Comparison of ENCODE assay signal across 1 cellular context in genomic region chr2:61432990-61433389, GRCh38.
TF ChIP-seq lines count a peak whose summit lies in the region.

No MANE protein-coding gene starts in this region.

TF ChIP-seq in K562, 482 proteins besides CTCF, POLR2A, EP300 and RAD21:
- TF ChIP-seq ETV1 (tag; conservative IDR thresholded peaks at IDR 0.05; ENCODE audit: low read depth) (no peak), PHF8 (IDR thresholded peaks at IDR 0.05; ENCODE audit: borderline replicate concordance, low read length) (no peak), ZNF717 (CRISPR knock-in tag; IDR thresholded peaks at IDR 0.05) (no peak), TAF9B (IDR thresholded peaks at IDR 0.05; ENCODE audit: partially characterized antibody) (no peak), HNRNPL (IDR thresholded peaks at IDR 0.05; ENCODE audit: low read depth, low read length) (no peak), ESRRB (CRISPR knock-in tag; IDR thresholded peaks at IDR 0.05; ENCODE audit: borderline replicate concordance) (no peak), EZH2 (IDR thresholded peaks at IDR 0.05; ENCODE audit: borderline replicate concordance, low read depth, low read length) (no peak), IRF2 (CRISPR knock-in tag; IDR thresholded peaks at IDR 0.05) (no peak), AFF1 (IDR thresholded peaks at IDR 0.05; ENCODE audit: low read depth in 1 of 2, partially characterized antibody in 2 of 2) (no peak), SMAD1 (IDR thresholded peaks at IDR 0.05; ENCODE audit: low read depth, low read length, partially characterized antibody) (no peak), TEAD2 (tag; IDR thresholded peaks at IDR 0.05) (no peak), ZNF3 (CRISPR knock-in tag; IDR thresholded peaks at IDR 0.05) (no peak), ADNP (tag; IDR thresholded peaks at IDR 0.05) (no peak), POLR2H (tag; IDR thresholded peaks at IDR 0.05; ENCODE audit: low read depth) (no peak), NFIC (IDR thresholded peaks at IDR 0.05) (no peak)
- TF ChIP-seq, protein P1, sequence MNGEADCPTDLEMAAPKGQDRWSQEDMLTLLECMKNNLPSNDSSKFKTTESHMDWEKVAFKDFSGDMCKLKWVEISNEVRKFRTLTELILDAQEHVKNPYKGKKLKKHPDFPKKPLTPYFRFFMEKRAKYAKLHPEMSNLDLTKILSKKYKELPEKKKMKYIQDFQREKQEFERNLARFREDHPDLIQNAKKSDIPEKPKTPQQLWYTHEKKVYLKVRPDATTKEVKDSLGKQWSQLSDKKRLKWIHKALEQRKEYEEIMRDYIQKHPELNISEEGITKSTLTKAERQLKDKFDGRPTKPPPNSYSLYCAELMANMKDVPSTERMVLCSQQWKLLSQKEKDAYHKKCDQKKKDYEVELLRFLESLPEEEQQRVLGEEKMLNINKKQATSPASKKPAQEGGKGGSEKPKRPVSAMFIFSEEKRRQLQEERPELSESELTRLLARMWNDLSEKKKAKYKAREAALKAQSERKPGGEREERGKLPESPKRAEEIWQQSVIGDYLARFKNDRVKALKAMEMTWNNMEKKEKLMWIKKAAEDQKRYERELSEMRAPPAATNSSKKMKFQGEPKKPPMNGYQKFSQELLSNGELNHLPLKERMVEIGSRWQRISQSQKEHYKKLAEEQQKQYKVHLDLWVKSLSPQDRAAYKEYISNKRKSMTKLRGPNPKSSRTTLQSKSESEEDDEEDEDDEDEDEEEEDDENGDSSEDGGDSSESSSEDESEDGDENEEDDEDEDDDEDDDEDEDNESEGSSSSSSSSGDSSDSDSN (IDR thresholded peaks at IDR 0.05; ENCODE audit: borderline replicate concordance in 1 of 2, low read depth in 2 of 2, low read length in 2 of 2): no peak
TF ChIP-seq in K562: peak in this region for 0.
